In genomic region chr10:87095241-87095945, GRCh38 we compare ENCODE assay signal across 8 cellular contexts. TPM values are rescaled to one million over a fixed set of nuclear protein-coding genes. Genes with fewer than 3 reads are reported as not detected.
A peak's percentile ranks its signal among the peaks of the same experiment; 100 is the strongest.
DNase-seq lines count a peak whose midpoint lies in the region; ATAC-seq and TF ChIP-seq lines count a peak whose summit lies in the region.

No MANE protein-coding gene starts in this region.

- H3K4me3 ChIP-seq in right lobe of liver: peak overlapping the region; percentile 62 to 79 (median 75)

- no peaks in the 10 kb centered on the region for H3K36me3 ChIP-seq in right lobe of liver

- peak overlapping the region; percentile 78 for H3K4me3 Mint-ChIP-seq in dendritic cell treated with granulocyte-macrophage colony-stimulating factor and Interleukin-4, amounts not matched to agents 40 ng/mL and 50 ng/mL, for 4 days

- intact Hi-C loops in dendritic cell treated with granulocyte-macrophage colony-stimulating factor and Interleukin-4, amounts not matched to agents 40 ng/mL and 50 ng/mL, for 4 days (cut with micrococcal nuclease): loop anchor here (2.0 kb wide), 1 partner anchor 41 kb away; no protein-coding TSS in a partner anchor
- intact Hi-C loops in right lobe of liver (cut with DNase I): no loop called here

- H3K27ac Mint-ChIP-seq in dendritic cell treated with granulocyte-macrophage colony-stimulating factor and Interleukin-4, amounts not matched to agents 40 ng/mL and 50 ng/mL, for 4 days: peak overlapping the region; percentile 92

- H3K4me1 ChIP-seq in right lobe of liver: peaks cover 0 to 14% (median 0%) of the 10 kb centered on the region in 4 donors

- peak; percentile 59 for TF ChIP-seq POLR2A in right lobe of liver (IDR thresholded peaks at IDR 0.05)

- peaks cover 65% of the 10 kb centered on the region for H3K36me3 Mint-ChIP-seq in dendritic cell treated with granulocyte-macrophage colony-stimulating factor and Interleukin-4, amounts not matched to agents 40 ng/mL and 50 ng/mL, for 4 days (ENCODE audit: low read depth)

- 0% methylated on average over 1 of the region's 59 CpGs for WGBS in right lobe of liver (ENCODE audit: insufficient coverage, low coverage, low lambda C conversion rate, missing lambda C conversion rate)

- no peaks in the 10 kb centered on the region for H3K27me3 ChIP-seq in right lobe of liver

- DNase-seq in NCI-H1694 treated with DMSO at 0.1 percent for 48 hours (lab: John Stamatoyannopoulos, UW) (peak; percentile 49), NCI-H1694 (lab: John Stamatoyannopoulos, UW) (no peak), NCI-H2227 (lab: John Stamatoyannopoulos, UW; ENCODE audit: unreplicated experiment) (peak; percentile 65), right lobe of liver (peak; percentile 86 to 91 (median 89))
- peak; percentile 72 for DNase-seq in activated CD4-positive, alpha-beta T cell treated with anti-CD3 and anti-CD28 coated beads, Interleukin-2, amount 50 U/mL, for 1 hour
- DNase-seq in stimulated activated CD4-positive, alpha-beta T cell treated with anti-CD3 and anti-CD28 coated beads, Interleukin-4, amount 100 ng/mL, for 48 hours (ENCODE audit: low read depth in 2 of 2): peak; percentile 52 to 66

- H3K27ac ChIP-seq in right lobe of liver: peak overlapping the region; percentile 77 to 95 (median 92)

- ATAC-seq in HG02798 (IDR thresholded peaks at IDR 0.05; ENCODE audit: poor library complexity, unreplicated experiment): peak; percentile 71
- ATAC-seq in right lobe of liver: peak; percentile 65 to 84 (median 70)

- no peaks in the 10 kb centered on the region for H3K9me3 Mint-ChIP-seq in dendritic cell treated with granulocyte-macrophage colony-stimulating factor and Interleukin-4, amounts not matched to agents 40 ng/mL and 50 ng/mL, for 4 days

- no peak for TF ChIP-seq CTCF in right lobe of liver (IDR thresholded peaks at IDR 0.05)

- H3K9me3 ChIP-seq in right lobe of liver: no peaks in the 10 kb centered on the region

- H3K4me1 Mint-ChIP-seq in dendritic cell treated with granulocyte-macrophage colony-stimulating factor and Interleukin-4, amounts not matched to agents 40 ng/mL and 50 ng/mL, for 4 days (ENCODE audit: low read depth): peaks cover 40% of the 10 kb centered on the region

- no peaks in the 10 kb centered on the region for H3K27me3 Mint-ChIP-seq in dendritic cell treated with granulocyte-macrophage colony-stimulating factor and Interleukin-4, amounts not matched to agents 40 ng/mL and 50 ng/mL, for 4 days

RNA-seq across cellular contexts. Expression of gene SHLD2, which starts 0.4 kb away (rescaled TPM):
- total RNA-seq in right lobe of liver: 10 to 100 TPM; 22.5 to 33.2 (median 27.2) TPM

RNA-seq across cellular contexts. Expression of gene GLUD1, which starts 0.8 kb away (rescaled TPM):
- total RNA-seq in right lobe of liver: 100 to 1,000 TPM; 272 to 652 (median 433) TPM
